In genomic region chr1:10530281-10530740, GRCh38 we compare ENCODE assay signal across 1 cellular context.
TF ChIP-seq lines count a peak whose summit lies in the region.

No MANE protein-coding gene starts in this region.

TF ChIP-seq in H1, 55 proteins besides CTCF, POLR2A, EP300 and RAD21:
- TF ChIP-seq ASH2L (IDR thresholded peaks at IDR 0.05; ENCODE audit: low read length), result peak; percentile 80
- TF ChIP-seq TBP (IDR thresholded peaks at IDR 0.05; ENCODE audit: low read depth, low read length), result 0 out of 2 replicates have a peak, but pooled peaks have one; percentile 14
- 0 out of 2 replicates have a peak, but pooled peaks have one; percentile 56 for TF ChIP-seq TCF12 (IDR thresholded peaks at IDR 0.05; ENCODE audit: low read depth, low read length)
- no peak for TF ChIP-seq CHD2 (IDR thresholded peaks at IDR 0.05; ENCODE audit: low read length)
- no peak for TF ChIP-seq SIX5 (IDR thresholded peaks at IDR 0.05; ENCODE audit: low read depth, low read length)
- TF ChIP-seq JUN (IDR thresholded peaks at IDR 0.05; ENCODE audit: low read depth, low read length), result no peak
- TF ChIP-seq E2F6 (IDR thresholded peaks at IDR 0.05), result no peak
- TF ChIP-seq RBBP5 (IDR thresholded peaks at IDR 0.05; ENCODE audit: borderline replicate concordance, low read depth, low read length), result peak; percentile 66; the same call in 1 of the 2 replicates
- TF ChIP-seq SP4 (IDR thresholded peaks at IDR 0.05; ENCODE audit: low read length), result no peak
- no peak for TF ChIP-seq PHF8 (conservative IDR thresholded peaks at IDR 0.05; ENCODE audit: low read depth, low read length)
- peak; percentile 59; the same call in 1 of the 2 replicates for TF ChIP-seq GABPA (IDR thresholded peaks at IDR 0.05; ENCODE audit: borderline replicate concordance, insufficient read depth, low read length)
- TF ChIP-seq JUND (IDR thresholded peaks at IDR 0.05; ENCODE audit: low read length), result peak; percentile 24; the same call in 1 of the 2 replicates
- TF ChIP-seq BRCA1 (IDR thresholded peaks at IDR 0.05; ENCODE audit: low read depth, low read length), result no peak
- no peak for TF ChIP-seq CREB1 (IDR thresholded peaks at IDR 0.05)
- TF ChIP-seq RXRA (IDR thresholded peaks at IDR 0.05; ENCODE audit: insufficient read depth, low read depth, low read length), result no peak
- TF ChIP-seq SUZ12 (IDR thresholded peaks at IDR 0.05; ENCODE audit: low read length), result no peak
- no peak for TF ChIP-seq POU5F1 (IDR thresholded peaks at IDR 0.05; ENCODE audit: low read depth, low read length)
- no peak for TF ChIP-seq CTBP2 (IDR thresholded peaks at IDR 0.05; ENCODE audit: borderline replicate concordance, insufficient read depth, insufficient read length, low read length)
- peak; percentile 49 for TF ChIP-seq BACH1 (IDR thresholded peaks at IDR 0.05; ENCODE audit: low read length)
- TF ChIP-seq TEAD4 (IDR thresholded peaks at IDR 0.05; ENCODE audit: low read depth, low read length), result peak; percentile 18; the same call in 1 of the 2 replicates
- TF ChIP-seq NANOG (IDR thresholded peaks at IDR 0.05; ENCODE audit: insufficient read depth, low read depth, low read length, poor library complexity, severe bottlenecking), result no peak
- no peak for TF ChIP-seq EGR1 (IDR thresholded peaks at IDR 0.05; ENCODE audit: borderline replicate concordance, low read depth, low read length)
